ENCODE assay signal across 20 cellular contexts in genomic region chr13:98851276-98851675, GRCh38.
A peak's percentile ranks its signal among the peaks of the same experiment; 100 is the strongest.
DNase-seq lines count a peak whose midpoint lies in the region; ATAC-seq and TF ChIP-seq lines count a peak whose summit lies in the region.
"Had no signal": no experiment of that assay in that cellular context is flagged by ENCODE, and none has a peak within 500 bp of the region (broad histone marks: within the 10 kb centered on the region; RNA-seq: fewer than 3 reads in every experiment).

No MANE protein-coding gene starts in this region.

- peak overlapping the region; percentile 59 for H3K27ac Mint-ChIP-seq in activated naive CD4-positive, alpha-beta T cell treated with anti-CD3 and anti-CD28 coated beads, Interleukin-2, amount 50 U/mL, for 24 hours
- peak overlapping the region; percentile 22 for H3K27ac Mint-ChIP-seq in Caco-2 (ENCODE audit: unreplicated experiment)
- H3K27ac Mint-ChIP-seq in effector memory CD8-positive, alpha-beta T cell, result peak overlapping the region; percentile 8 to 75
- H3K27ac Mint-ChIP-seq: B cell; CD4-positive, alpha-beta T cell; CD8-positive, alpha-beta T cell had no signal

- POLR2A ChIA-PET in Caco-2 (lab: Charles Lee), result no interaction called here

- no peaks in the 10 kb centered on the region for H3K9me3 Mint-ChIP-seq in activated naive CD4-positive, alpha-beta T cell treated with anti-CD3 and anti-CD28 coated beads, Interleukin-2, amount 50 U/mL, for 24 hours
- H3K9me3 Mint-ChIP-seq in Caco-2 (ENCODE audit: unreplicated experiment), result no peaks in the 10 kb centered on the region
- no peaks in the 10 kb centered on the region for H3K9me3 Mint-ChIP-seq in effector memory CD8-positive, alpha-beta T cell
- H3K9me3 Mint-ChIP-seq: CD4-positive, alpha-beta T cell; CD8-positive, alpha-beta T cell had no signal

- H3K9me3 ChIP-seq in Caco-2, result no peaks in the 10 kb centered on the region
- H3K9me3 ChIP-seq: A549; BLaER1 treated with 17β-estradiol and CSF1 and Interleukin-3, amounts not matched to agents 10 nM and 100 nM had no signal

- intact Hi-C loops in Caco-2 (cut with micrococcal nuclease; ENCODE audit: unreplicated experiment), result no loop called here

- no peak overlapping the region for H3K4me3 ChIP-seq in Caco-2 (ENCODE audit: low read depth, low read length)
- H3K4me3 ChIP-seq: A549; BLaER1 treated with 17β-estradiol and CSF1 and Interleukin-3, amounts not matched to agents 10 nM and 100 nM; GM12878 had no signal

- no peak for TF ChIP-seq CTCF in Caco-2 (IDR thresholded peaks at IDR 0.05; ENCODE audit: insufficient read depth in 1 of 2, low read depth in 1 of 2, low read length in 1 of 2, severe bottlenecking in 1 of 2, unreplicated experiment in 1 of 2)

- H3K4me3 Mint-ChIP-seq in activated naive CD4-positive, alpha-beta T cell treated with anti-CD3 and anti-CD28 coated beads, Interleukin-2, amount 50 U/mL, for 24 hours, result no peak overlapping the region
- no peak overlapping the region for H3K4me3 Mint-ChIP-seq in Caco-2 (ENCODE audit: unreplicated experiment)
- H3K4me3 Mint-ChIP-seq in effector memory CD8-positive, alpha-beta T cell, result no peak overlapping the region
- H3K4me3 Mint-ChIP-seq: B cell; CD4-positive, alpha-beta T cell; CD8-positive, alpha-beta T cell had no signal

- DNase-seq in activated naive CD4-positive, alpha-beta T cell treated with Interleukin-2 at 50 U/mL for 16 hours, result no peak
- DNase-seq in Caco-2 (no peak), mesenteric fat pad (ENCODE audit: low spot score) (no peak)
- DNase-seq in effector memory CD8-positive, alpha-beta T cell, result no peak
- DNase-seq in activated CD4-positive, alpha-beta T cell treated with anti-CD3 and anti-CD28 coated beads for 1 hour, result no peak
- DNase-seq: AML-193; CD4-positive, alpha-beta T cell; CD8-positive, alpha-beta T cell; DMS 273 treated with DMSO at 0.1 percent for 48 hours; DMS153; DMS53; DMS79; DND-41; EL; GDM1 had no signal

- H3K4me1 ChIP-seq in Caco-2, result no peaks in the 10 kb centered on the region
- H3K4me1 ChIP-seq: A549 had no signal

- H3K27me3 ChIP-seq in Caco-2 (replicated peaks; ENCODE audit: control insufficient read depth, insufficient read depth, low read length), result no peaks in the 10 kb centered on the region
- H3K27me3 ChIP-seq: BLaER1 treated with 17β-estradiol and CSF1 and Interleukin-3, amounts not matched to agents 10 nM and 100 nM had no signal

- no TSS peak for BruUV-seq in Caco-2 (replicated peaks; lab: Mats Ljungman, UMichigan)

- peaks cover 3% of the 10 kb centered on the region for H3K36me3 ChIP-seq in Caco-2 (ENCODE audit: control insufficient read depth, insufficient read depth, low read length)

- CTCF ChIA-PET in Caco-2 (lab: Charles Lee), result no interaction called here

- no peaks in the 10 kb centered on the region for H3K27me3 Mint-ChIP-seq in activated naive CD4-positive, alpha-beta T cell treated with anti-CD3 and anti-CD28 coated beads, Interleukin-2, amount 50 U/mL, for 24 hours
- H3K27me3 Mint-ChIP-seq in Caco-2 (ENCODE audit: insufficient read depth, unreplicated experiment), result no peaks in the 10 kb centered on the region
- H3K27me3 Mint-ChIP-seq in effector memory CD8-positive, alpha-beta T cell, result no peaks in the 10 kb centered on the region
- H3K27me3 Mint-ChIP-seq: B cell; CD4-positive, alpha-beta T cell had no signal

- peaks cover 18% of the 10 kb centered on the region for H3K36me3 Mint-ChIP-seq in activated naive CD4-positive, alpha-beta T cell treated with anti-CD3 and anti-CD28 coated beads, Interleukin-2, amount 50 U/mL, for 24 hours
- H3K36me3 Mint-ChIP-seq in Caco-2 (ENCODE audit: insufficient read depth, unreplicated experiment), result peaks cover 72% of the 10 kb centered on the region
- peaks cover 52% of the 10 kb centered on the region for H3K36me3 Mint-ChIP-seq in effector memory CD8-positive, alpha-beta T cell (ENCODE audit: insufficient read depth)

- no peak for ATAC-seq in effector memory CD8-positive, alpha-beta T cell (replicated peaks)
- ATAC-seq: A549; CD8-positive, alpha-beta T cell; GM12878 had no signal

- H3K4me1 Mint-ChIP-seq in activated naive CD4-positive, alpha-beta T cell treated with anti-CD3 and anti-CD28 coated beads, Interleukin-2, amount 50 U/mL, for 24 hours, result peaks cover 6% of the 10 kb centered on the region
- H3K4me1 Mint-ChIP-seq in Caco-2 (ENCODE audit: low read depth, unreplicated experiment), result peaks cover 7% of the 10 kb centered on the region
- H3K4me1 Mint-ChIP-seq in effector memory CD8-positive, alpha-beta T cell (ENCODE audit: low read depth in 2 of 2), result peaks cover 0 to 2% of the 10 kb centered on the region in 2 donors
- H3K4me1 Mint-ChIP-seq: B cell had no signal
